23 cellular contexts compared by ENCODE assay signal in genomic region chr11:100105605-100106358, GRCh38.
DNase-seq lines count a peak whose midpoint lies in the region; ATAC-seq and TF ChIP-seq lines count a peak whose summit lies in the region.
"Had no signal": no experiment of that assay in that cellular context is flagged by ENCODE, and none has a peak within 500 bp of the region (broad histone marks: within the 10 kb centered on the region; RNA-seq: fewer than 3 reads in every experiment).

No MANE protein-coding gene starts in this region.

- H3K36me3 Mint-ChIP-seq in GM23338 (ENCODE audit: low read depth) (no peaks in the 10 kb centered on the region), mesothelial cell of epicardium (no peaks in the 10 kb centered on the region), Calu3 (ENCODE audit: insufficient read depth, unreplicated experiment) (no peaks in the 10 kb centered on the region)
- no peaks in the 10 kb centered on the region for H3K36me3 Mint-ChIP-seq in CD4-positive, alpha-beta memory T cell

- POLR2A ChIA-PET in CD4-positive, alpha-beta memory T cell (lab: Charles Lee; ENCODE audit: partially characterized antibody), result no interaction called here

- H3K27ac Mint-ChIP-seq in GM23338 (no peak overlapping the region), mesothelial cell of epicardium (no peak overlapping the region), Calu3 (ENCODE audit: unreplicated experiment) (no peak overlapping the region)
- H3K27ac Mint-ChIP-seq in CD4-positive, alpha-beta memory T cell, result no peak overlapping the region
- H3K27ac Mint-ChIP-seq: activated naive CD8-positive, alpha-beta T cell treated with anti-CD3 and anti-CD28 coated beads, Interleukin-2, amount 50 U/mL, for 24 hours; progenitor cell of endocrine pancreas; stimulated activated naive CD8-positive, alpha-beta T cell treated with anti-CD3 and anti-CD28 coated beads, Interleukin-15, Interleukin-2, amounts not matched to agents 100 ng/mL and 50 ng/mL, for 24 hours had no signal

- peak; percentile 33; the same call in 1 of the 3 replicates for ATAC-seq in GM23338
- ATAC-seq: activated naive CD8-positive, alpha-beta T cell treated with anti-CD3 and anti-CD28 coated beads, Interleukin-2, amount 50 U/mL, for 24 hours; HepG2 had no signal

- no peak for DNase-seq in GM23338 (ENCODE audit: low spot score)
- DNase-seq in NCI-H1105 treated with DMSO at 0.1 percent for 48 hours (lab: John Stamatoyannopoulos, UW), result peak; percentile 57
- DNase-seq in NT2/D1 (ENCODE audit: low read depth, low spot score), result peak; percentile 15
- DNase-seq in iPS-NIHi7 (ENCODE audit: extremely low spot score), result peak; percentile 16
- DNase-seq in mesothelial cell of epicardium (ENCODE audit: low spot score in 2 of 2, unreplicated experiment in 2 of 2), result no peak
- DNase-seq in CD4-positive, alpha-beta memory T cell, result no peak
- no peak for DNase-seq in testis
- DNase-seq in Calu3, result no peak
- DNase-seq: activated CD4-positive, alpha-beta T cell treated with anti-CD3 and anti-CD28 coated beads for 1 hour; activated gamma-delta T cell; activated naive CD8-positive, alpha-beta T cell treated with anti-CD3 and anti-CD28 coated beads, Interleukin-2, amount 50 U/mL, for 24 hours; activated T-cell treated with anti-CD3 and anti-CD28 coated beads, Interleukin-2, amount 50 U/mL, for 1 hour; C1 segment of cervical spinal cord; GDM1; PC-9; sigmoid colon; stimulated activated CD4-positive, alpha-beta T cell treated with anti-CD3 and anti-CD28 coated beads, Interleukin-15, amount 100 ng/mL, for 24 hours; thyroid gland had no signal

- H3K27ac ChIP-seq in GM23338 (ENCODE audit: low read depth) (no peak overlapping the region), testis (no peak overlapping the region)
- H3K27ac ChIP-seq in CD4-positive, alpha-beta memory T cell (ENCODE audit: low read depth, low read length), result no peak overlapping the region
- H3K27ac ChIP-seq: neutrophil, PC-9, sigmoid colon, SJCRH30, thyroid gland had no signal

- no peak overlapping the region for H3K4me3 Mint-ChIP-seq in GM23338
- no peak overlapping the region for H3K4me3 Mint-ChIP-seq in mesothelial cell of epicardium
- no peak overlapping the region for H3K4me3 Mint-ChIP-seq in CD4-positive, alpha-beta memory T cell
- H3K4me3 Mint-ChIP-seq in Calu3 (ENCODE audit: low read depth, unreplicated experiment), result no peak overlapping the region
- H3K4me3 Mint-ChIP-seq: activated naive CD8-positive, alpha-beta T cell treated with anti-CD3 and anti-CD28 coated beads, Interleukin-2, amount 50 U/mL, for 24 hours; stimulated activated naive CD8-positive, alpha-beta T cell treated with anti-CD3 and anti-CD28 coated beads, Interleukin-15, Interleukin-2, amounts not matched to agents 100 ng/mL and 50 ng/mL, for 24 hours had no signal

- H3K9me2 ChIP-seq in GM23338 (ENCODE audit: insufficient read depth), result no peaks in the 10 kb centered on the region

- CTCF ChIA-PET in CD4-positive, alpha-beta memory T cell (lab: Charles Lee; ENCODE audit: partially characterized antibody), result no interaction called here
- CTCF ChIA-PET in Calu3 (lab: Charles Lee), result no interaction called here

- H3K4me1 ChIP-seq in GM23338 (ENCODE audit: insufficient read depth), result peaks cover 18% of the 10 kb centered on the region
- no peaks in the 10 kb centered on the region for H3K4me1 ChIP-seq in NT2/D1 (ENCODE audit: insufficient read depth, insufficient read length)
- H3K4me1 ChIP-seq in CD4-positive, alpha-beta memory T cell (ENCODE audit: insufficient read depth, low read length), result no peaks in the 10 kb centered on the region
- no peaks in the 10 kb centered on the region for H3K4me1 ChIP-seq in testis
- H3K4me1 ChIP-seq: sigmoid colon, SJCRH30, thyroid gland had no signal

- H3K27me3 Mint-ChIP-seq in GM23338 (ENCODE audit: insufficient read depth, low read depth, poor library complexity) (no peaks in the 10 kb centered on the region), mesothelial cell of epicardium (ENCODE audit: low read depth) (peaks cover 6% of the 10 kb centered on the region), Calu3 (ENCODE audit: unreplicated experiment) (peaks cover 11% of the 10 kb centered on the region)
- H3K27me3 Mint-ChIP-seq in CD4-positive, alpha-beta memory T cell, result no peaks in the 10 kb centered on the region
- H3K27me3 Mint-ChIP-seq: activated naive CD8-positive, alpha-beta T cell treated with anti-CD3 and anti-CD28 coated beads, Interleukin-2, amount 50 U/mL, for 24 hours; stimulated activated naive CD8-positive, alpha-beta T cell treated with anti-CD3 and anti-CD28 coated beads, Interleukin-15, Interleukin-2, amounts not matched to agents 100 ng/mL and 50 ng/mL, for 24 hours had no signal

- H3K79me2 ChIP-seq in GM23338 (replicated peaks; ENCODE audit: insufficient read depth), result no peaks in the 10 kb centered on the region

- H3K9ac ChIP-seq in NT2/D1 (ENCODE audit: insufficient read length, low read depth), result no peak overlapping the region

- no peaks in the 10 kb centered on the region for H3F3A ChIP-seq in GM23338 (replicated peaks; ENCODE audit: low read depth)

- intact Hi-C loops in CD4-positive, alpha-beta memory T cell (cut with micrococcal nuclease), result no loop called here
- intact Hi-C loops in testis (cut with DNase I; ENCODE audit: low total_unique reads) (no loop called here), Calu3 (cut with micrococcal nuclease; ENCODE audit: unreplicated experiment) (no loop called here)

- 46 to 51% methylated on average over 4 of the region's 4 CpGs for WGBS in testis, 2 donors

- BruUV-seq in Calu3 (replicated peaks; lab: Mats Ljungman, UMichigan), result no TSS peak

- H3K36me3 ChIP-seq in GM23338 (ENCODE audit: insufficient read depth) (no peaks in the 10 kb centered on the region), NT2/D1 (ENCODE audit: insufficient read depth, insufficient read length, low read length) (no peaks in the 10 kb centered on the region), testis (ENCODE audit: low read depth, missing control alignments) (no peaks in the 10 kb centered on the region)
- no peaks in the 10 kb centered on the region for H3K36me3 ChIP-seq in CD4-positive, alpha-beta memory T cell (ENCODE audit: insufficient read depth, low read length)
- H3K36me3 ChIP-seq: neutrophil, sigmoid colon, SJCRH30, thyroid gland had no signal

- H3K9me3 Mint-ChIP-seq in GM23338 (no peaks in the 10 kb centered on the region), mesothelial cell of epicardium (peaks cover 8% of the 10 kb centered on the region), Calu3 (ENCODE audit: low read depth, unreplicated experiment) (no peaks in the 10 kb centered on the region)
- H3K9me3 Mint-ChIP-seq in CD4-positive, alpha-beta memory T cell, result peaks cover 3 to 33% (median 10%) of the 10 kb centered on the region in 8 donors

- TF ChIP-seq CTCF in GM23338 (conservative IDR thresholded peaks at IDR 0.05; ENCODE audit: low read depth in 2 of 2), result no peak
- TF ChIP-seq CTCF in mesothelial cell of epicardium (IDR thresholded peaks at IDR 0.05; ENCODE audit: unreplicated experiment), result no peak
- no peak for TF ChIP-seq CTCF in testis (IDR thresholded peaks at IDR 0.05)
- no peak for TF ChIP-seq CTCF in Calu3 (IDR thresholded peaks at IDR 0.05; ENCODE audit: unreplicated experiment)

- H4K20me1 ChIP-seq in GM23338 (replicated peaks; ENCODE audit: insufficient read depth), result no peaks in the 10 kb centered on the region

- H3K4me3 ChIP-seq in GM23338 (0 out of 2 replicates have a peak overlapping the region, but pooled peaks have one; percentile 6), NT2/D1 (ENCODE audit: insufficient read length, low read depth) (no peak overlapping the region), testis (no peak overlapping the region)
- no peak overlapping the region for H3K4me3 ChIP-seq in CD4-positive, alpha-beta memory T cell (ENCODE audit: low read length in 2 of 2)
- H3K4me3 ChIP-seq: PC-9, sigmoid colon, SJCRH30, thyroid gland had no signal

- peak overlapping the region; percentile 48; the same call in 1 of the 2 replicates for H3K4me2 ChIP-seq in GM23338
- H3K4me2 ChIP-seq: PC-9 had no signal

- H3K27me3 ChIP-seq in GM23338 (ENCODE audit: insufficient read depth), result no peaks in the 10 kb centered on the region
- H3K27me3 ChIP-seq in NT2/D1 (ENCODE audit: insufficient read depth, insufficient read length), result no peaks in the 10 kb centered on the region
- H3K27me3 ChIP-seq in CD4-positive, alpha-beta memory T cell (ENCODE audit: insufficient read depth, low read length), result no peaks in the 10 kb centered on the region
- H3K27me3 ChIP-seq in testis, result no peaks in the 10 kb centered on the region
- H3K27me3 ChIP-seq: neutrophil, sigmoid colon, SJCRH30, thyroid gland had no signal

- peaks cover 17% of the 10 kb centered on the region for H3K4me1 Mint-ChIP-seq in GM23338
- no peaks in the 10 kb centered on the region for H3K4me1 Mint-ChIP-seq in mesothelial cell of epicardium
- H3K4me1 Mint-ChIP-seq in CD4-positive, alpha-beta memory T cell, result no peaks in the 10 kb centered on the region
- H3K4me1 Mint-ChIP-seq in Calu3 (ENCODE audit: low read depth, unreplicated experiment), result no peaks in the 10 kb centered on the region
- H3K4me1 Mint-ChIP-seq: activated naive CD8-positive, alpha-beta T cell treated with anti-CD3 and anti-CD28 coated beads, Interleukin-2, amount 50 U/mL, for 24 hours had no signal

- no peak for TF ChIP-seq POLR2A in testis (IDR thresholded peaks at IDR 0.05)

- H2AFZ ChIP-seq in GM23338, result no peak overlapping the region; the same call in 1 of the 2 replicates
- H2AFZ ChIP-seq: PC-9 had no signal

- H3K9me3 ChIP-seq in NT2/D1 (ENCODE audit: insufficient read depth, low read length), result no peaks in the 10 kb centered on the region
- H3K9me3 ChIP-seq in CD4-positive, alpha-beta memory T cell (ENCODE audit: control insufficient read depth in 1 of 2, low read length in 2 of 2), result peaks cover 0 to 3% of the 10 kb centered on the region in 2 donors
- H3K9me3 ChIP-seq in testis, result no peaks in the 10 kb centered on the region
- H3K9me3 ChIP-seq: neutrophil, sigmoid colon, SJCRH30, thyroid gland had no signal

TF ChIP-seq in GM23338, 12 proteins besides CTCF, POLR2A, EP300 and RAD21 (continues in another document):
- TF ChIP-seq POLR2AphosphoS5 (IDR thresholded peaks at IDR 0.05; ENCODE audit: low read depth) (no peak), ZNF114 (CRISPR knock-in tag; IDR thresholded peaks at IDR 0.05) (no peak)
- TF ChIP-seq, protein P1, sequence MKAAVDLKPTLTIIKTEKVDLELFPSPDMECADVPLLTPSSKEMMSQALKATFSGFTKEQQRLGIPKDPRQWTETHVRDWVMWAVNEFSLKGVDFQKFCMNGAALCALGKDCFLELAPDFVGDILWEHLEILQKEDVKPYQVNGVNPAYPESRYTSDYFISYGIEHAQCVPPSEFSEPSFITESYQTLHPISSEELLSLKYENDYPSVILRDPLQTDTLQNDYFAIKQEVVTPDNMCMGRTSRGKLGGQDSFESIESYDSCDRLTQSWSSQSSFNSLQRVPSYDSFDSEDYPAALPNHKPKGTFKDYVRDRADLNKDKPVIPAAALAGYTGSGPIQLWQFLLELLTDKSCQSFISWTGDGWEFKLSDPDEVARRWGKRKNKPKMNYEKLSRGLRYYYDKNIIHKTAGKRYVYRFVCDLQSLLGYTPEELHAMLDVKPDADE (IDR thresholded peaks at IDR 0.05), result no peak

Comparison
In these comparisons a context has a peak if more than half of its experiments do, and no peak if none do; other contexts are left out.
1. DNase-seq: peak in NCI-H1105 treated with DMSO at 0.1 percent for 48 hours (single experiment), NT2/D1 (single experiment) and iPS-NIHi7 (single experiment); none in GM23338 (single experiment), mesothelial cell of epicardium (0 of 2), CD4-positive, alpha-beta memory T cell (0 of 5), testis (single experiment) and Calu3 (single experiment).